Comparison of ENCODE assay signal across 8 cellular contexts in genomic region chr11:57321388-57321995, GRCh38. TPM values are rescaled to one million over a fixed set of nuclear protein-coding genes. Genes with fewer than 3 reads are reported as not detected.
A peak's percentile ranks its signal among the peaks of the same experiment; 100 is the strongest.
DNase-seq lines count a peak whose midpoint lies in the region; ATAC-seq and TF ChIP-seq lines count a peak whose summit lies in the region.

No MANE protein-coding gene starts in this region.

- H3K79me2 ChIP-seq in osteoblast (ENCODE audit: insufficient read depth, low read length) = peaks cover 72% of the 10 kb centered on the region

- H3K4me3 Mint-ChIP-seq in immature natural killer cell = no peak overlapping the region

- peak overlapping the region in 9 of 11 experiments; percentile 26 to 100 (median 91); a peak in 13 of 22 replicates for H3K4me2 ChIP-seq in BLaER1 treated with 17β-estradiol and CSF1 and Interleukin-3, amounts not matched to agents 10 nM and 100 nM
- peak overlapping the region; percentile 96 for H3K4me2 ChIP-seq in osteoblast (ENCODE audit: insufficient read depth, low read length)

- peaks cover 0 to 64% (median 20%) of the 10 kb centered on the region in 11 experiments; a peak in 15 of 22 replicates for H4K20me1 ChIP-seq in BLaER1 treated with 17β-estradiol and CSF1 and Interleukin-3, amounts not matched to agents 10 nM and 100 nM
- peaks cover 46% of the 10 kb centered on the region for H4K20me1 ChIP-seq in osteoblast (ENCODE audit: insufficient read depth, low read length)

- H3K36me3 Mint-ChIP-seq in immature natural killer cell = peaks cover 0 to 9% (median 5%) of the 10 kb centered on the region in 3 donors

- H3K4me1 Mint-ChIP-seq in immature natural killer cell = peaks cover 21 to 25% of the 10 kb centered on the region in 2 donors

- peaks cover 30 to 59% (median 45%) of the 10 kb centered on the region in 11 experiments for H3K36me3 ChIP-seq in BLaER1 treated with 17β-estradiol and CSF1 and Interleukin-3, amounts not matched to agents 10 nM and 100 nM
- H3K36me3 ChIP-seq in osteoblast (ENCODE audit: insufficient read depth, low read length) = peaks cover 48% of the 10 kb centered on the region

- peaks cover 37 to 55% (median 46%) of the 10 kb centered on the region in 10 experiments for H3K4me1 ChIP-seq in BLaER1 treated with 17β-estradiol and CSF1 and Interleukin-3, amounts not matched to agents 10 nM and 100 nM
- H3K4me1 ChIP-seq in osteoblast (ENCODE audit: insufficient read depth, low read length) = peaks cover 45% of the 10 kb centered on the region

- no peaks in the 10 kb centered on the region for H3K9me3 ChIP-seq in BLaER1 treated with 17β-estradiol and CSF1 and Interleukin-3, amounts not matched to agents 10 nM and 100 nM (replicated peaks in 1 of 11)
- H3K9me3 ChIP-seq in osteoblast (ENCODE audit: low read depth, low read length) = no peaks in the 10 kb centered on the region

- 0 out of 22 replicates have a peak overlapping the region, but pooled peaks of 2 of the 11 experiments have one; percentile 11 to 31 for H3K9ac ChIP-seq in BLaER1 treated with 17β-estradiol and CSF1 and Interleukin-3, amounts not matched to agents 10 nM and 100 nM

- peak overlapping the region in 3 of 6 donors; percentile 4 to 43 (median 11) for H3K27ac Mint-ChIP-seq in immature natural killer cell

- ATAC-seq in HG03175 (IDR thresholded peaks at IDR 0.05; ENCODE audit: unreplicated experiment) (no peak), HG03520 (IDR thresholded peaks at IDR 0.05; ENCODE audit: unreplicated experiment) (no peak), HG03280 (IDR thresholded peaks at IDR 0.05; ENCODE audit: unreplicated experiment) (no peak)

- DNase-seq in NCI-H510A treated with DMSO at 0.1 percent for 48 hours (lab: John Stamatoyannopoulos, UW) (peak; percentile 47), epithelial cell of esophagus (ENCODE audit: low read depth) (peak; percentile 35), osteoblast (ENCODE audit: insufficient read length, low spot score, missing footprints) (peak; percentile 71), immature natural killer cell (no peak)

- H3K9me3 Mint-ChIP-seq in immature natural killer cell = no peaks in the 10 kb centered on the region

- H3K4me3 ChIP-seq in BLaER1 treated with 17β-estradiol and CSF1 and Interleukin-3, amounts not matched to agents 10 nM and 100 nM = no peak overlapping the region
- H3K4me3 ChIP-seq in epithelial cell of esophagus (ENCODE audit: low read length) = peak overlapping the region; percentile 94
- peak overlapping the region; percentile 96 for H3K4me3 ChIP-seq in osteoblast (ENCODE audit: insufficient read depth, low read length)

- H3K27me3 Mint-ChIP-seq in immature natural killer cell (ENCODE audit: low read depth in 3 of 3) = peaks cover 0 to 19% (median 3%) of the 10 kb centered on the region in 3 donors

- H2AFZ ChIP-seq in osteoblast (ENCODE audit: low read length) = no peak overlapping the region

- no peak overlapping the region for H3K27ac ChIP-seq in BLaER1 treated with 17β-estradiol and CSF1 and Interleukin-3, amounts not matched to agents 10 nM and 100 nM
- peak overlapping the region; percentile 97 for H3K27ac ChIP-seq in osteoblast (ENCODE audit: low read depth, low read length)

- TF ChIP-seq CTCF in epithelial cell of esophagus (IDR thresholded peaks at IDR 0.05; ENCODE audit: insufficient read depth, low read depth, low read length, missing control alignments) (no peak), osteoblast (IDR thresholded peaks at IDR 0.05; ENCODE audit: extremely low read depth, low read depth, low read length) (no peak)

- no peaks in the 10 kb centered on the region for H3K27me3 ChIP-seq in BLaER1 treated with 17β-estradiol and CSF1 and Interleukin-3, amounts not matched to agents 10 nM and 100 nM
- H3K27me3 ChIP-seq in osteoblast (ENCODE audit: insufficient read depth, low read length) = no peaks in the 10 kb centered on the region

RNA-seq across cellular contexts. Expression of gene TNKS1BP1, which starts 3.3 kb away (rescaled TPM):
- total RNA-seq in osteoblast = 71.6 and 74.6 TPM in 2 replicates
- 1 to 10 TPM; 1.0 to 1.7 (median 1.6) TPM for polyA plus RNA-seq in immature natural killer cell

RNA-seq across cellular contexts. Expression of gene SSRP1, which starts 14.2 kb away (rescaled TPM):
- 55.4 and 58.0 TPM in 2 replicates for total RNA-seq in osteoblast
- 10 to 100 TPM; 24.6 to 41.6 (median 25.6) TPM for polyA plus RNA-seq in immature natural killer cell

RNA-seq across cellular contexts. Expression of gene P2RX3, which starts 16.7 kb away (rescaled TPM):
- not detected in 2 replicates for total RNA-seq in osteoblast
- not detected for polyA plus RNA-seq in immature natural killer cell

RNA-seq across cellular contexts. Expression of gene PRG3, which starts 59.5 kb away (rescaled TPM):
- total RNA-seq in osteoblast = not detected in 2 replicates
- polyA plus RNA-seq in immature natural killer cell = not detected

Comparison
In these comparisons a context has a peak if more than half of its experiments do, and no peak if none do; other contexts are left out.
1. H3K4me3 ChIP-seq: peak in epithelial cell of esophagus (single experiment) and osteoblast (single experiment); none in BLaER1 treated with 17β-estradiol and CSF1 and Interleukin-3, amounts not matched to agents 10 nM and 100 nM (0 of 10).
2. DNase-seq: peak in NCI-H510A treated with DMSO at 0.1 percent for 48 hours (single experiment), epithelial cell of esophagus (single experiment) and osteoblast (single experiment); none in immature natural killer cell (0 of 3).